In the genomic region with DNA sequence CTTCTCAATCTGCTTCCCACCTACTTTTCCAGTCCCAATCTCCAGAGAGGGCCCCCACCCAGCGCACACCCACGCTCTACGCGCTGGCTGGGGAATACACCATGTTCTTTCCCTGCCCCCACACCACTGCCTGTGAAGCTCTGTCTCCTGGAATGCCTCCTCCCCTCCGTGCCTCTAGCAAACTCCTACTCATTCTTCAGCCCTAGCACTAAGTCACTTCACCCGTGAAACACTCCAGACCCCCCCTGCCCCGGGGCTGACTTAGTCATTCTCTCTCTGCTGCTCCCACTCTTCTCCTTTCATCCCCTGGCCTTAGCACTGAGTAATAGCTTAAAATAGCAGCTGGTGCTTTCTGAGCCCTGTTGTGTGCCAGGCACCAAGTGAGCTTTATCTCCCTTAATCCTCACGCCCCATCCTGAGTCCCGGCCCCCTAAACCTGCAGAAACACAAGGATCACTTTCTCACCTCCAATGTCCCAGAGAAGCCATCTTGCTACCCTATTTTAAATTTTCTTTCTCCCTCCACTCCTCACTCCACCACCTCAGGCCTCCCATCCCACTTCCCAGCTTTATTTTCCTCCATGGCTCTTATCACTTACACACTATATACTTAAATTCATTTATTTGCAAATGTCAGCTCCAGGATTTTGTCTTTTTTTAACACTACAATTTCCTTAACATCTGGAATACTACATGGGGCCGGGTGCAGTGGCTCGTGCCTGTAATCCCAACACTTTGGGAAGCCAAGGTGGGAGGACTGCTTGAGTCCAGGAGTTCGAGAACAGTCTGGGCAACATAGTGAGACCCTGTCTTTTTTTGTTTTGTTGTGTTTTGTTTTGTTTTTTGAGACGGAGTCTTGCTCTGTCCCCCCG, we compare ENCODE assay signal across 1 cellular context.
TF ChIP-seq lines count a peak whose summit lies in the region.

No MANE protein-coding gene starts in this region.

TF ChIP-seq in HepG2, 621 proteins besides CTCF, POLR2A, EP300 and RAD21 (continued from another document and continues in another):
- TF ChIP-seq, protein P1, sequence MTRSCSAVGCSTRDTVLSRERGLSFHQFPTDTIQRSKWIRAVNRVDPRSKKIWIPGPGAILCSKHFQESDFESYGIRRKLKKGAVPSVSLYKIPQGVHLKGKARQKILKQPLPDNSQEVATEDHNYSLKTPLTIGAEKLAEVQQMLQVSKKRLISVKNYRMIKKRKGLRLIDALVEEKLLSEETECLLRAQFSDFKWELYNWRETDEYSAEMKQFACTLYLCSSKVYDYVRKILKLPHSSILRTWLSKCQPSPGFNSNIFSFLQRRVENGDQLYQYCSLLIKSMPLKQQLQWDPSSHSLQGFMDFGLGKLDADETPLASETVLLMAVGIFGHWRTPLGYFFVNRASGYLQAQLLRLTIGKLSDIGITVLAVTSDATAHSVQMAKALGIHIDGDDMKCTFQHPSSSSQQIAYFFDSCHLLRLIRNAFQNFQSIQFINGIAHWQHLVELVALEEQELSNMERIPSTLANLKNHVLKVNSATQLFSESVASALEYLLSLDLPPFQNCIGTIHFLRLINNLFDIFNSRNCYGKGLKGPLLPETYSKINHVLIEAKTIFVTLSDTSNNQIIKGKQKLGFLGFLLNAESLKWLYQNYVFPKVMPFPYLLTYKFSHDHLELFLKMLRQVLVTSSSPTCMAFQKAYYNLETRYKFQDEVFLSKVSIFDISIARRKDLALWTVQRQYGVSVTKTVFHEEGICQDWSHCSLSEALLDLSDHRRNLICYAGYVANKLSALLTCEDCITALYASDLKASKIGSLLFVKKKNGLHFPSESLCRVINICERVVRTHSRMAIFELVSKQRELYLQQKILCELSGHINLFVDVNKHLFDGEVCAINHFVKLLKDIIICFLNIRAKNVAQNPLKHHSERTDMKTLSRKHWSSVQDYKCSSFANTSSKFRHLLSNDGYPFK (CRISPR knock-in tag; IDR thresholded peaks at IDR 0.05; ENCODE audit: borderline replicate concordance) = no peak
- TF ChIP-seq ARNT (IDR thresholded peaks at IDR 0.05) = no peak
- no peak for TF ChIP-seq ZNF232 (CRISPR knock-in tag; IDR thresholded peaks at IDR 0.05; ENCODE audit: borderline replicate concordance)
- TF ChIP-seq, protein P2, sequence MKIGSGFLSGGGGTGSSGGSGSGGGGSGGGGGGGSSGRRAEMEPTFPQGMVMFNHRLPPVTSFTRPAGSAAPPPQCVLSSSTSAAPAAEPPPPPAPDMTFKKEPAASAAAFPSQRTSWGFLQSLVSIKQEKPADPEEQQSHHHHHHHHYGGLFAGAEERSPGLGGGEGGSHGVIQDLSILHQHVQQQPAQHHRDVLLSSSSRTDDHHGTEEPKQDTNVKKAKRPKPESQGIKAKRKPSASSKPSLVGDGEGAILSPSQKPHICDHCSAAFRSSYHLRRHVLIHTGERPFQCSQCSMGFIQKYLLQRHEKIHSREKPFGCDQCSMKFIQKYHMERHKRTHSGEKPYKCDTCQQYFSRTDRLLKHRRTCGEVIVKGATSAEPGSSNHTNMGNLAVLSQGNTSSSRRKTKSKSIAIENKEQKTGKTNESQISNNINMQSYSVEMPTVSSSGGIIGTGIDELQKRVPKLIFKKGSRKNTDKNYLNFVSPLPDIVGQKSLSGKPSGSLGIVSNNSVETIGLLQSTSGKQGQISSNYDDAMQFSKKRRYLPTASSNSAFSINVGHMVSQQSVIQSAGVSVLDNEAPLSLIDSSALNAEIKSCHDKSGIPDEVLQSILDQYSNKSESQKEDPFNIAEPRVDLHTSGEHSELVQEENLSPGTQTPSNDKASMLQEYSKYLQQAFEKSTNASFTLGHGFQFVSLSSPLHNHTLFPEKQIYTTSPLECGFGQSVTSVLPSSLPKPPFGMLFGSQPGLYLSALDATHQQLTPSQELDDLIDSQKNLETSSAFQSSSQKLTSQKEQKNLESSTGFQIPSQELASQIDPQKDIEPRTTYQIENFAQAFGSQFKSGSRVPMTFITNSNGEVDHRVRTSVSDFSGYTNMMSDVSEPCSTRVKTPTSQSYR (CRISPR knock-in tag; IDR thresholded peaks at IDR 0.05; ENCODE audit: borderline replicate concordance) = peak; percentile 83
- TF ChIP-seq FOXA3 (CRISPR knock-in tag; IDR thresholded peaks at IDR 0.05) = peak; percentile 13; the same call in 1 of the 2 replicates
- no peak for TF ChIP-seq ZFP82 (CRISPR knock-in tag; IDR thresholded peaks at IDR 0.05; ENCODE audit: borderline replicate concordance)
- no peak for TF ChIP-seq FOXM1 (CRISPR knock-in tag; IDR thresholded peaks at IDR 0.05)
- no peak for TF ChIP-seq LCORL (IDR thresholded peaks at IDR 0.05)
- 0 out of 2 replicates have a peak, but pooled peaks have one; percentile 29 for TF ChIP-seq LCORL (CRISPR knock-in tag; IDR thresholded peaks at IDR 0.05)
- no peak; the same call in 1 of the 2 replicates for TF ChIP-seq SALL1 (CRISPR knock-in tag; IDR thresholded peaks at IDR 0.05)
- TF ChIP-seq, protein P3, sequence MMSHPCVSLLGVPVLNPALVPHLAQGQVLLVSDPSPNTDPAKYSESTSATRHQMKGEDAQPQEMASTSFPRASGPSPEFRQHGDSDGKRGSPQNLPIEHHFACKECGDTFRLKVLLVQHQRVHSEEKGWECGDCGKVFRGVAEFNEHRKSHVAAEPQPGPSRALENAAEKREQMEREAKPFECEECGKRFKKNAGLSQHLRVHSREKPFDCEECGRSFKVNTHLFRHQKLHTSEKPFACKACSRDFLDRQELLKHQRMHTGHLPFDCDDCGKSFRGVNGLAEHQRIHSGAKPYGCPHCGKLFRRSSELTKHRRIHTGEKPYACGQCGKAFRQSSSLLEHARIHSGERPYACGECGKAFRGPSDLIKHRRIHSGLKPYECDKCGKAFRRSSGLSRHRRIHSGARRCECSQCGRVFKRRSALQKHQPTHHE (CRISPR knock-in tag; IDR thresholded peaks at IDR 0.05; ENCODE audit: borderline replicate concordance) = no peak
- TF ChIP-seq THAP11 (CRISPR knock-in tag; IDR thresholded peaks at IDR 0.05) = no peak
- TF ChIP-seq, protein P4, sequence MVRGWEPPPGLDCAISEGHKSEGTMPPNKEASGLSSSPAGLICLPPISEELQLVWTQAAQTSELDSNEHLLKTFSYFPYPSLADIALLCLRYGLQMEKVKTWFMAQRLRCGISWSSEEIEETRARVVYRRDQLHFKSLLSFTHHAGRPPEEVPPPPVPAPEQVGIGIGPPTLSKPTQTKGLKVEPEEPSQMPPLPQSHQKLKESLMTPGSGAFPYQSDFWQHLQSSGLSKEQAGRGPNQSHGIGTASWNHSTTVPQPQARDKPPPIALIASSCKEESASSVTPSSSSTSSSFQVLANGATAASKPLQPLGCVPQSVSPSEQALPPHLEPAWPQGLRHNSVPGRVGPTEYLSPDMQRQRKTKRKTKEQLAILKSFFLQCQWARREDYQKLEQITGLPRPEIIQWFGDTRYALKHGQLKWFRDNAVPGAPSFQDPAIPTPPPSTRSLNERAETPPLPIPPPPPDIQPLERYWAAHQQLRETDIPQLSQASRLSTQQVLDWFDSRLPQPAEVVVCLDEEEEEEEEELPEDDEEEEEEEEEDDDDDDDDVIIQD (CRISPR knock-in tag; IDR thresholded peaks at IDR 0.05; ENCODE audit: low read depth) = no peak
- TF ChIP-seq, protein P5, sequence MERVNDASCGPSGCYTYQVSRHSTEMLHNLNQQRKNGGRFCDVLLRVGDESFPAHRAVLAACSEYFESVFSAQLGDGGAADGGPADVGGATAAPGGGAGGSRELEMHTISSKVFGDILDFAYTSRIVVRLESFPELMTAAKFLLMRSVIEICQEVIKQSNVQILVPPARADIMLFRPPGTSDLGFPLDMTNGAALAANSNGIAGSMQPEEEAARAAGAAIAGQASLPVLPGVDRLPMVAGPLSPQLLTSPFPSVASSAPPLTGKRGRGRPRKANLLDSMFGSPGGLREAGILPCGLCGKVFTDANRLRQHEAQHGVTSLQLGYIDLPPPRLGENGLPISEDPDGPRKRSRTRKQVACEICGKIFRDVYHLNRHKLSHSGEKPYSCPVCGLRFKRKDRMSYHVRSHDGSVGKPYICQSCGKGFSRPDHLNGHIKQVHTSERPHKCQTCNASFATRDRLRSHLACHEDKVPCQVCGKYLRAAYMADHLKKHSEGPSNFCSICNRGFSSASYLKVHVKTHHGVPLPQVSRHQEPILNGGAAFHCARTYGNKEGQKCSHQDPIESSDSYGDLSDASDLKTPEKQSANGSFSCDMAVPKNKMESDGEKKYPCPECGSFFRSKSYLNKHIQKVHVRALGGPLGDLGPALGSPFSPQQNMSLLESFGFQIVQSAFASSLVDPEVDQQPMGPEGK (CRISPR knock-in tag; IDR thresholded peaks at IDR 0.05) = peak; percentile 69; the same call in 1 of the 2 replicates
- TF ChIP-seq, protein P6, sequence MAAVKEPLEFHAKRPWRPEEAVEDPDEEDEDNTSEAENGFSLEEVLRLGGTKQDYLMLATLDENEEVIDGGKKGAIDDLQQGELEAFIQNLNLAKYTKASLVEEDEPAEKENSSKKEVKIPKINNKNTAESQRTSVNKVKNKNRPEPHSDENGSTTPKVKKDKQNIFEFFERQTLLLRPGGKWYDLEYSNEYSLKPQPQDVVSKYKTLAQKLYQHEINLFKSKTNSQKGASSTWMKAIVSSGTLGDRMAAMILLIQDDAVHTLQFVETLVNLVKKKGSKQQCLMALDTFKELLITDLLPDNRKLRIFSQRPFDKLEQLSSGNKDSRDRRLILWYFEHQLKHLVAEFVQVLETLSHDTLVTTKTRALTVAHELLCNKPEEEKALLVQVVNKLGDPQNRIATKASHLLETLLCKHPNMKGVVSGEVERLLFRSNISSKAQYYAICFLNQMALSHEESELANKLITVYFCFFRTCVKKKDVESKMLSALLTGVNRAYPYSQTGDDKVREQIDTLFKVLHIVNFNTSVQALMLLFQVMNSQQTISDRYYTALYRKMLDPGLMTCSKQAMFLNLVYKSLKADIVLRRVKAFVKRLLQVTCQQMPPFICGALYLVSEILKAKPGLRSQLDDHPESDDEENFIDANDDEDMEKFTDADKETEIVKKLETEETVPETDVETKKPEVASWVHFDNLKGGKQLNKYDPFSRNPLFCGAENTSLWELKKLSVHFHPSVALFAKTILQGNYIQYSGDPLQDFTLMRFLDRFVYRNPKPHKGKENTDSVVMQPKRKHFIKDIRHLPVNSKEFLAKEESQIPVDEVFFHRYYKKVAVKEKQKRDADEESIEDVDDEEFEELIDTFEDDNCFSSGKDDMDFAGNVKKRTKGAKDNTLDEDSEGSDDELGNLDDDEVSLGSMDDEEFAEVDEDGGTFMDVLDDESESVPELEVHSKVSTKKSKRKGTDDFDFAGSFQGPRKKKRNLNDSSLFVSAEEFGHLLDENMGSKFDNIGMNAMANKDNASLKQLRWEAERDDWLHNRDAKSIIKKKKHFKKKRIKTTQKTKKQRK (IDR thresholded peaks at IDR 0.05; ENCODE audit: low read length) = no peak
- TF ChIP-seq, protein P7, sequence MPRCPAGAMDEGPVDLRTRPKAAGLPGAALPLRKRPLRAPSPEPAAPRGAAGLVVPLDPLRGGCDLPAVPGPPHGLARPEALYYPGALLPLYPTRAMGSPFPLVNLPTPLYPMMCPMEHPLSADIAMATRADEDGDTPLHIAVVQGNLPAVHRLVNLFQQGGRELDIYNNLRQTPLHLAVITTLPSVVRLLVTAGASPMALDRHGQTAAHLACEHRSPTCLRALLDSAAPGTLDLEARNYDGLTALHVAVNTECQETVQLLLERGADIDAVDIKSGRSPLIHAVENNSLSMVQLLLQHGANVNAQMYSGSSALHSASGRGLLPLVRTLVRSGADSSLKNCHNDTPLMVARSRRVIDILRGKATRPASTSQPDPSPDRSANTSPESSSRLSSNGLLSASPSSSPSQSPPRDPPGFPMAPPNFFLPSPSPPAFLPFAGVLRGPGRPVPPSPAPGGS (CRISPR knock-in tag; IDR thresholded peaks at IDR 0.05) = peak; percentile 46; the same call in 1 of the 2 replicates
- no peak for TF ChIP-seq EEA1 (CRISPR knock-in tag; IDR thresholded peaks at IDR 0.05; ENCODE audit: borderline replicate concordance)
- no peak for TF ChIP-seq SRSF4 (IDR thresholded peaks at IDR 0.05; ENCODE audit: low read depth, low read length, poor library complexity, severe bottlenecking)
- TF ChIP-seq, protein P8, sequence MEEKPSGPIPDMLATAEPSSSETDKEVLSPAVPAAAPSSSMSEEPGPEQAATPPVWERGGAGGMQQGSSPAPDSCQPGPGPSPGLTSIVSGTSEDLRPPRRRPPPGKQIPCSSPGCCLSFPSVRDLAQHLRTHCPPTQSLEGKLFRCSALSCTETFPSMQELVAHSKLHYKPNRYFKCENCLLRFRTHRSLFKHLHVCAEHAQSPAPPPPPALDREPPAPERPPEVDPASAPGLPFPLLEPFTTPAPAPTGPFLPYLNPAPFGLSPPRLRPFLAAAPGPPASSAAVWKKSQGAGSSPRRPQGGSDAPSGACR (CRISPR knock-in tag; IDR thresholded peaks at IDR 0.05) = no peak
- no peak for TF ChIP-seq MAFK (conservative IDR thresholded peaks at IDR 0.05 in 1 of 2, IDR thresholded peaks at IDR 0.05 in 1 of 2; ENCODE audit: low read length in 2 of 2)
- TF ChIP-seq AGO2 (optimal IDR thresholded peaks at IDR 0.05; ENCODE audit: low read depth, low read length) = no peak
- no peak for TF ChIP-seq ARID2 (CRISPR knock-in tag; IDR thresholded peaks at IDR 0.05; ENCODE audit: borderline replicate concordance)
- peak; percentile 44; the same call in 1 of the 2 replicates for TF ChIP-seq MTA1 (CRISPR knock-in tag; IDR thresholded peaks at IDR 0.05; ENCODE audit: borderline replicate concordance)
- TF ChIP-seq, protein P9, sequence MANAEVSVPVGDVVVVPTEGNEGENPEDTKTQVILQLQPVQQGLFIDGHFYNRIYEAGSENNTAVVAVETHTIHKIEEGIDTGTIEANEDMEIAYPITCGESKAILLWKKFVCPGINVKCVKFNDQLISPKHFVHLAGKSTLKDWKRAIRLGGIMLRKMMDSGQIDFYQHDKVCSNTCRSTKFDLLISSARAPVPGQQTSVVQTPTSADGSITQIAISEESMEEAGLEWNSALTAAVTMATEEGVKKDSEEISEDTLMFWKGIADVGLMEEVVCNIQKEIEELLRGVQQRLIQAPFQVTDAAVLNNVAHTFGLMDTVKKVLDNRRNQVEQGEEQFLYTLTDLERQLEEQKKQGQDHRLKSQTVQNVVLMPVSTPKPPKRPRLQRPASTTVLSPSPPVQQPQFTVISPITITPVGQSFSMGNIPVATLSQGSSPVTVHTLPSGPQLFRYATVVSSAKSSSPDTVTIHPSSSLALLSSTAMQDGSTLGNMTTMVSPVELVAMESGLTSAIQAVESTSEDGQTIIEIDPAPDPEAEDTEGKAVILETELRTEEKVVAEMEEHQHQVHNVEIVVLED (CRISPR knock-in tag; IDR thresholded peaks at IDR 0.05; ENCODE audit: borderline replicate concordance) = no peak
- no peak for TF ChIP-seq CEBPB (IDR thresholded peaks at IDR 0.05; ENCODE audit: borderline replicate concordance, low read depth, low read length)
- TF ChIP-seq SIX4 (CRISPR knock-in tag; IDR thresholded peaks at IDR 0.05) = 0 out of 2 replicates have a peak, but pooled peaks have one; percentile 31
- TF ChIP-seq ZNF672 (CRISPR knock-in tag; IDR thresholded peaks at IDR 0.05) = no peak
- TF ChIP-seq PAF1 (CRISPR knock-in tag; IDR thresholded peaks at IDR 0.05) = no peak
- TF ChIP-seq SMAD3 (CRISPR knock-in tag; IDR thresholded peaks at IDR 0.05) = no peak
- TF ChIP-seq, protein P10, sequence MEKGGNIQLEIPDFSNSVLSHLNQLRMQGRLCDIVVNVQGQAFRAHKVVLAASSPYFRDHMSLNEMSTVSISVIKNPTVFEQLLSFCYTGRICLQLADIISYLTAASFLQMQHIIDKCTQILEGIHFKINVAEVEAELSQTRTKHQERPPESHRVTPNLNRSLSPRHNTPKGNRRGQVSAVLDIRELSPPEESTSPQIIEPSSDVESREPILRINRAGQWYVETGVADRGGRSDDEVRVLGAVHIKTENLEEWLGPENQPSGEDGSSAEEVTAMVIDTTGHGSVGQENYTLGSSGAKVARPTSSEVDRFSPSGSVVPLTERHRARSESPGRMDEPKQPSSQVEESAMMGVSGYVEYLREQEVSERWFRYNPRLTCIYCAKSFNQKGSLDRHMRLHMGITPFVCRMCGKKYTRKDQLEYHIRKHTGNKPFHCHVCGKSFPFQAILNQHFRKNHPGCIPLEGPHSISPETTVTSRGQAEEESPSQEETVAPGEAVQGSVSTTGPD (CRISPR knock-in tag; IDR thresholded peaks at IDR 0.05) = no peak
